In the genomic region with DNA sequence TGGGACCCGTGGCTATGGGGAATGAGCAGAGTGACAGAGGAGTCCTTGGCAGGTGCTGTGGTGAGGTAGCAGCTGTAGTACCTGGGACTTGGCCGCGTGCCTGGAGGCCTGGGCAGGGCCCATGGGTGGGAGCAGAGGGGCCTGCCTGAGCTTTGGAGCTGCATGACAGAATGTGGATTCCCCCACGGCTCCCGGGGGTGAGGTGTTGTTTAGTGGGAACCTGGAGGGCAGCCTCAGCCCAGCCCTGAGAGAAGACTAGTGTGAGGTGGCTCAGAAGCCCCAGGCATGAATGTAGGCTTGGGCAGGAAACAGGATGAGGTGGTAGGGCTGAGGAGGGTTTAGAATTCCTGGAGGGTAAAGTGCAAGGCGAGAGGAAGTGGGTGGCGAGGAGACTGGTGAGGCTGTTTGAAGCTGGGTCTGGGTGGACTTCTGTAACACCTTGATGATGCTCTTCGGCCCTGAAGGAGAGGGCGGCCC, we compare ENCODE assay signal across 15 cellular contexts.
DNase-seq lines count a peak whose midpoint lies in the region; ATAC-seq, FAIRE-seq and TF ChIP-seq lines count a peak whose summit lies in the region.
"Had no signal": no experiment of that assay in that cellular context is flagged by ENCODE, and none has a peak within 500 bp of the region (broad histone marks: within the 10 kb centered on the region; RNA-seq: fewer than 3 reads in every experiment).

No MANE protein-coding gene starts in this region.

- ATAC-seq in pancreas (peak in 2 of 4 donors; percentile 65 to 68), GM21717 (IDR thresholded peaks at IDR 0.05; ENCODE audit: unreplicated experiment) (no peak), GM21360 (IDR thresholded peaks at IDR 0.05; ENCODE audit: unreplicated experiment) (no peak)
- ATAC-seq: K562, left ventricle myocardium superior had no signal

- DNase-seq in ELR (ENCODE audit: low read depth) (peak; percentile 55), NCI-H1092 treated with DMSO at 0.1 percent for 48 hours (lab: John Stamatoyannopoulos, UW) (peak; percentile 53), SHP77 treated with DMSO at 0.1 percent for 48 hours (lab: John Stamatoyannopoulos, UW) (peak; percentile 54), pancreas (peak in 4 of 6 donors; percentile 7 to 64 (median 32))
- DNase-seq in activated CD4-positive, alpha-beta T cell treated with anti-CD3 and anti-CD28 coated beads, Interleukin-2, amount 50 U/mL, for 1 hour = no peak
- DNase-seq: activated CD4-positive, alpha-beta T cell treated with anti-CD3 and anti-CD28 coated beads for 4 hours; CD8-positive, alpha-beta memory T cell; head of caudate nucleus; left ventricle myocardium superior had no signal

- H3K27me3 ChIP-seq in pancreas = no peaks in the 10 kb centered on the region
- H3K27me3 ChIP-seq: neutrophil, Peyer's patch, suprapubic skin had no signal

- no peaks in the 10 kb centered on the region for H3K9me3 ChIP-seq in pancreas
- H3K9me3 ChIP-seq: neutrophil, Peyer's patch, suprapubic skin had no signal

- H3K36me3 ChIP-seq in pancreas = no peaks in the 10 kb centered on the region
- H3K36me3 ChIP-seq: neutrophil, Peyer's patch, suprapubic skin had no signal

- FAIRE-seq in pancreas (lab: Jason Lieb, UNC) = no peak
- FAIRE-seq: K562 had no signal

- H3K4me1 ChIP-seq in pancreas = no peaks in the 10 kb centered on the region

- H3K27ac ChIP-seq in pancreas = no peak overlapping the region
- H3K27ac ChIP-seq: neutrophil, Peyer's patch, suprapubic skin had no signal

- H3K4me3 ChIP-seq in pancreas = no peak overlapping the region
- H3K4me3 ChIP-seq: K562, Peyer's patch, suprapubic skin had no signal

- intact Hi-C loops in pancreas (cut with DNase I) = no loop called here

- no peak for TF ChIP-seq CTCF in pancreas (IDR thresholded peaks at IDR 0.05)

- WGBS in pancreas, 2 donors = 58 to 60% methylated on average over 9 of the region's 9 CpGs
